ENCODE assay signal across 23 cellular contexts in genomic region chr6:102732908-102733307, GRCh38.
DNase-seq lines count a peak whose midpoint lies in the region; ATAC-seq and TF ChIP-seq lines count a peak whose summit lies in the region.
"Had no signal": no experiment of that assay in that cellular context is flagged by ENCODE, and none has a peak within 500 bp of the region (broad histone marks: within the 10 kb centered on the region; RNA-seq: fewer than 3 reads in every experiment).

No MANE protein-coding gene starts in this region.

- H3K9me3 ChIP-seq in lower lobe of right lung: no peaks in the 10 kb centered on the region
- H3K9me3 ChIP-seq: adrenal gland had no signal

- no peaks in the 10 kb centered on the region for H3K36me3 ChIP-seq in lower lobe of right lung
- H3K36me3 ChIP-seq: adrenal gland had no signal

- TF ChIP-seq CTCF in foreskin fibroblast (IDR thresholded peaks at IDR 0.05; ENCODE audit: low read depth, low read length) (no peak), lower lobe of right lung (IDR thresholded peaks at IDR 0.05) (no peak)

- H3K27ac ChIP-seq in lower lobe of right lung: no peak overlapping the region
- H3K27ac ChIP-seq: adrenal gland, VCaP had no signal

- H3K4me3 ChIP-seq in foreskin fibroblast (ENCODE audit: low read depth in 1 of 2, low read length in 2 of 2) (no peak overlapping the region), lower lobe of right lung (no peak overlapping the region)
- H3K4me3 ChIP-seq: adrenal gland, K562, lung had no signal

- H3K27me3 ChIP-seq in lower lobe of right lung (ENCODE audit: low read depth): no peaks in the 10 kb centered on the region
- H3K27me3 ChIP-seq: adrenal gland had no signal

- peak; percentile 55; the same call in 2 of the 3 replicates for ATAC-seq in SK-N-SH treated with all-trans-retinoic acid at 6 μM for 48 hours
- no peak for ATAC-seq in lower lobe of right lung
- no peak for ATAC-seq in HG02588 (IDR thresholded peaks at IDR 0.05; ENCODE audit: unreplicated experiment)
- ATAC-seq: K562; sciatic nerve; stimulated activated effector memory CD8-positive, alpha-beta T cell treated with anti-CD3 and anti-CD28 coated beads, Interleukin-12 subunit alpha, Interleukin-12 subunit beta, amount 100 ng/mL, for 72 hours had no signal

- DNase-seq in EL (peak; percentile 54), HS-5 (ENCODE audit: low read depth) (peak; percentile 49), foreskin fibroblast (peak; percentile 11 to 45), lower lobe of right lung (no peak), AG20443 (ENCODE audit: low spot score) (no peak), NCI-H1417 treated with DMSO at 0.1 percent for 48 hours (lab: John Stamatoyannopoulos, UW) (no peak)
- DNase-seq: activated gamma-delta T cell; adrenal gland; CD8-positive, alpha-beta memory T cell; effector CD4-positive, alpha-beta T cell; GOT3; NCI-H1048; NCI-H2081 treated with DMSO at 0.1 percent for 48 hours; NCI-H510A; occipital lobe; Right ventricle myocardium superior had no signal

- no peaks in the 10 kb centered on the region for H3K4me1 ChIP-seq in lower lobe of right lung
- H3K4me1 ChIP-seq: adrenal gland had no signal

- intact Hi-C loops in lower lobe of right lung (cut with DNase I): no loop called here

TF ChIP-seq in SK-N-SH treated with all-trans-retinoic acid at 6 μM for 48 hours, 23 proteins besides CTCF, POLR2A, EP300 and RAD21:
- TF ChIP-seq ZFP3 (CRISPR knock-in tag; IDR thresholded peaks at IDR 0.05) (no peak), ARNTL (CRISPR knock-in tag; IDR thresholded peaks at IDR 0.05; ENCODE audit: borderline replicate concordance, low read depth) (no peak), ZFP30 (CRISPR knock-in tag; IDR thresholded peaks at IDR 0.05) (no peak), RARB (CRISPR knock-in tag; IDR thresholded peaks at IDR 0.05) (no peak), BACH2 (CRISPR knock-in tag; IDR thresholded peaks at IDR 0.05; ENCODE audit: borderline replicate concordance) (no peak), CSRNP3 (CRISPR knock-in tag; IDR thresholded peaks at IDR 0.05) (no peak), CSDC2 (CRISPR knock-in tag; IDR thresholded peaks at IDR 0.05) (no peak)
- TF ChIP-seq, protein P1, sequence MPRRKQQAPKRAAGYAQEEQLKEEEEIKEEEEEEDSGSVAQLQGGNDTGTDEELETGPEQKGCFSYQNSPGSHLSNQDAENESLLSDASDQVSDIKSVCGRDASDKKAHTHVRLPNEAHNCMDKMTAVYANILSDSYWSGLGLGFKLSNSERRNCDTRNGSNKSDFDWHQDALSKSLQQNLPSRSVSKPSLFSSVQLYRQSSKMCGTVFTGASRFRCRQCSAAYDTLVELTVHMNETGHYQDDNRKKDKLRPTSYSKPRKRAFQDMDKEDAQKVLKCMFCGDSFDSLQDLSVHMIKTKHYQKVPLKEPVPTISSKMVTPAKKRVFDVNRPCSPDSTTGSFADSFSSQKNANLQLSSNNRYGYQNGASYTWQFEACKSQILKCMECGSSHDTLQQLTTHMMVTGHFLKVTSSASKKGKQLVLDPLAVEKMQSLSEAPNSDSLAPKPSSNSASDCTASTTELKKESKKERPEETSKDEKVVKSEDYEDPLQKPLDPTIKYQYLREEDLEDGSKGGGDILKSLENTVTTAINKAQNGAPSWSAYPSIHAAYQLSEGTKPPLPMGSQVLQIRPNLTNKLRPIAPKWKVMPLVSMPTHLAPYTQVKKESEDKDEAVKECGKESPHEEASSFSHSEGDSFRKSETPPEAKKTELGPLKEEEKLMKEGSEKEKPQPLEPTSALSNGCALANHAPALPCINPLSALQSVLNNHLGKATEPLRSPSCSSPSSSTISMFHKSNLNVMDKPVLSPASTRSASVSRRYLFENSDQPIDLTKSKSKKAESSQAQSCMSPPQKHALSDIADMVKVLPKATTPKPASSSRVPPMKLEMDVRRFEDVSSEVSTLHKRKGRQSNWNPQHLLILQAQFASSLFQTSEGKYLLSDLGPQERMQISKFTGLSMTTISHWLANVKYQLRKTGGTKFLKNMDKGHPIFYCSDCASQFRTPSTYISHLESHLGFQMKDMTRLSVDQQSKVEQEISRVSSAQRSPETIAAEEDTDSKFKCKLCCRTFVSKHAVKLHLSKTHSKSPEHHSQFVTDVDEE (CRISPR knock-in tag; IDR thresholded peaks at IDR 0.05): no peak
- TF ChIP-seq, protein P2, sequence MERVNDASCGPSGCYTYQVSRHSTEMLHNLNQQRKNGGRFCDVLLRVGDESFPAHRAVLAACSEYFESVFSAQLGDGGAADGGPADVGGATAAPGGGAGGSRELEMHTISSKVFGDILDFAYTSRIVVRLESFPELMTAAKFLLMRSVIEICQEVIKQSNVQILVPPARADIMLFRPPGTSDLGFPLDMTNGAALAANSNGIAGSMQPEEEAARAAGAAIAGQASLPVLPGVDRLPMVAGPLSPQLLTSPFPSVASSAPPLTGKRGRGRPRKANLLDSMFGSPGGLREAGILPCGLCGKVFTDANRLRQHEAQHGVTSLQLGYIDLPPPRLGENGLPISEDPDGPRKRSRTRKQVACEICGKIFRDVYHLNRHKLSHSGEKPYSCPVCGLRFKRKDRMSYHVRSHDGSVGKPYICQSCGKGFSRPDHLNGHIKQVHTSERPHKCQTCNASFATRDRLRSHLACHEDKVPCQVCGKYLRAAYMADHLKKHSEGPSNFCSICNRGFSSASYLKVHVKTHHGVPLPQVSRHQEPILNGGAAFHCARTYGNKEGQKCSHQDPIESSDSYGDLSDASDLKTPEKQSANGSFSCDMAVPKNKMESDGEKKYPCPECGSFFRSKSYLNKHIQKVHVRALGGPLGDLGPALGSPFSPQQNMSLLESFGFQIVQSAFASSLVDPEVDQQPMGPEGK (CRISPR knock-in tag; IDR thresholded peaks at IDR 0.05; ENCODE audit: borderline replicate concordance): no peak
- TF ChIP-seq, protein P3, sequence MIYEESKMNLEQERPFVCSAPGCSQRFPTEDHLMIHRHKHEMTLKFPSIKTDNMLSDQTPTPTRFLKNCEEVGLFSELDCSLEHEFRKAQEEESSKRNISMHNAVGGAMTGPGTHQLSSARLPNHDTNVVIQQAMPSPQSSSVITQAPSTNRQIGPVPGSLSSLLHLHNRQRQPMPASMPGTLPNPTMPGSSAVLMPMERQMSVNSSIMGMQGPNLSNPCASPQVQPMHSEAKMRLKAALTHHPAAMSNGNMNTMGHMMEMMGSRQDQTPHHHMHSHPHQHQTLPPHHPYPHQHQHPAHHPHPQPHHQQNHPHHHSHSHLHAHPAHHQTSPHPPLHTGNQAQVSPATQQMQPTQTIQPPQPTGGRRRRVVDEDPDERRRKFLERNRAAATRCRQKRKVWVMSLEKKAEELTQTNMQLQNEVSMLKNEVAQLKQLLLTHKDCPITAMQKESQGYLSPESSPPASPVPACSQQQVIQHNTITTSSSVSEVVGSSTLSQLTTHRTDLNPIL (CRISPR knock-in tag; IDR thresholded peaks at IDR 0.05; ENCODE audit: low read depth): no peak

Comparison
In these comparisons a context has a peak if more than half of its experiments do, and no peak if none do; other contexts are left out.
1. DNase-seq: peak in EL (single experiment), HS-5 (single experiment) and foreskin fibroblast (2 of 2); none in lower lobe of right lung (single experiment), AG20443 (single experiment) and NCI-H1417 treated with DMSO at 0.1 percent for 48 hours (single experiment).